ENCODE assay signal across 12 cellular contexts in genomic region chr17:57108656-57109392, GRCh38. TPM values are rescaled to one million over a fixed set of nuclear protein-coding genes. Genes with fewer than 3 reads are reported as not detected.
DNase-seq lines count a peak whose midpoint lies in the region; ATAC-seq and TF ChIP-seq lines count a peak whose summit lies in the region.
"Had no signal": no experiment of that assay in that cellular context is flagged by ENCODE, and none has a peak within 500 bp of the region (broad histone marks: within the 10 kb centered on the region; RNA-seq: fewer than 3 reads in every experiment).

No MANE protein-coding gene starts in this region.

- peaks cover 4% of the 10 kb centered on the region for H3K27me3 Mint-ChIP-seq in glutamatergic neuron (ENCODE audit: unreplicated experiment)
- H3K27me3 Mint-ChIP-seq: activated CD4-positive, alpha-beta T cell treated with anti-CD3 and anti-CD28 coated beads, Interleukin-2, amount 10 ng/mL, durations not matched to agents 24 days and 14 days; B cell had no signal

- H3K9me3 Mint-ChIP-seq in glutamatergic neuron (ENCODE audit: unreplicated experiment), result peaks cover 2% of the 10 kb centered on the region
- H3K9me3 Mint-ChIP-seq: activated CD4-positive, alpha-beta T cell treated with anti-CD3 and anti-CD28 coated beads, Interleukin-2, amount 10 ng/mL, durations not matched to agents 24 days and 14 days had no signal

- 0 out of 2 replicates have a peak overlapping the region, but pooled peaks have one; percentile 25 for H3K27ac ChIP-seq in BLaER1

- no peaks in the 10 kb centered on the region for H3K27me3 ChIP-seq in BLaER1

- H3K4me3 Mint-ChIP-seq in glutamatergic neuron (ENCODE audit: unreplicated experiment), result no peak overlapping the region
- H3K4me3 Mint-ChIP-seq: activated CD4-positive, alpha-beta T cell treated with anti-CD3 and anti-CD28 coated beads, Interleukin-2, amount 10 ng/mL, durations not matched to agents 24 days and 14 days; B cell had no signal

- no peaks in the 10 kb centered on the region for H3K9me3 ChIP-seq in BLaER1

- H3K4me1 Mint-ChIP-seq in glutamatergic neuron (ENCODE audit: low read depth, unreplicated experiment), result peaks cover 34% of the 10 kb centered on the region
- H3K4me1 Mint-ChIP-seq: B cell had no signal

- TF ChIP-seq CTCF in glutamatergic neuron (IDR thresholded peaks at IDR 0.05; ENCODE audit: partially characterized antibody, unreplicated experiment) (no peak), omental fat pad (IDR thresholded peaks at IDR 0.05) (no peak)

- peaks cover 43% of the 10 kb centered on the region for H3K4me1 ChIP-seq in BLaER1

- peaks cover 93% of the 10 kb centered on the region for H4K20me1 ChIP-seq in BLaER1

- no peak overlapping the region for H3K9ac ChIP-seq in BLaER1

- DNase-seq in NCI-H510A treated with DMSO at 0.1 percent for 48 hours (lab: John Stamatoyannopoulos, UW) (peak; percentile 34), glutamatergic neuron (peak; percentile 36), myocyte (ENCODE audit: low read depth) (peak; percentile 76), omental fat pad (ENCODE audit: low spot score) (no peak)
- no peak for DNase-seq in stimulated activated CD8-positive, alpha-beta memory T cell treated with anti-CD3 and anti-CD28 coated beads, Interleukin-4, amount 100 ng/mL, for 48 hours
- DNase-seq: activated CD4-positive, alpha-beta T cell treated with anti-CD3 and anti-CD28 coated beads, Interleukin-2, amount 10 ng/mL, durations not matched to agents 24 days and 14 days; activated gamma-delta T cell; NCI-H1930 had no signal

- H3K27ac Mint-ChIP-seq in glutamatergic neuron (ENCODE audit: unreplicated experiment), result no peak overlapping the region
- H3K27ac Mint-ChIP-seq: activated CD4-positive, alpha-beta T cell treated with anti-CD3 and anti-CD28 coated beads, Interleukin-2, amount 10 ng/mL, durations not matched to agents 24 days and 14 days; B cell had no signal

- ATAC-seq in HG03175 (IDR thresholded peaks at IDR 0.05; ENCODE audit: unreplicated experiment), result no peak
- ATAC-seq in SK-N-SH treated with all-trans-retinoic acid at 6 μM for 48 hours, result no peak
- no peak for ATAC-seq in omental fat pad (ENCODE audit: low FRiP score)

- H3K4me3 ChIP-seq in BLaER1, result no peak overlapping the region

- H3K36me3 ChIP-seq in BLaER1, result peaks cover 88% of the 10 kb centered on the region

- peaks cover 15% of the 10 kb centered on the region for H3K36me3 Mint-ChIP-seq in glutamatergic neuron (ENCODE audit: unreplicated experiment)

- H3K4me2 ChIP-seq in BLaER1, result peak overlapping the region; percentile 77; the same call in 1 of the 2 replicates

TF ChIP-seq in SK-N-SH treated with all-trans-retinoic acid at 6 μM for 48 hours, 23 proteins besides CTCF, POLR2A, EP300 and RAD21:
- TF ChIP-seq SNAI2 (CRISPR knock-in tag; IDR thresholded peaks at IDR 0.05) (no peak), CSDC2 (CRISPR knock-in tag; IDR thresholded peaks at IDR 0.05) (no peak), ARNTL (CRISPR knock-in tag; IDR thresholded peaks at IDR 0.05; ENCODE audit: borderline replicate concordance, low read depth) (no peak), PATZ1 (CRISPR knock-in tag; IDR thresholded peaks at IDR 0.05; ENCODE audit: borderline replicate concordance) (no peak), ZNF8 (CRISPR knock-in tag; IDR thresholded peaks at IDR 0.05) (no peak), BACH2 (CRISPR knock-in tag; IDR thresholded peaks at IDR 0.05; ENCODE audit: borderline replicate concordance) (no peak), ZFP30 (CRISPR knock-in tag; IDR thresholded peaks at IDR 0.05) (no peak), POU6F1 (CRISPR knock-in tag; IDR thresholded peaks at IDR 0.05; ENCODE audit: borderline replicate concordance, low read depth) (no peak), RARB (CRISPR knock-in tag; IDR thresholded peaks at IDR 0.05) (no peak), TOX (CRISPR knock-in tag; IDR thresholded peaks at IDR 0.05; ENCODE audit: borderline replicate concordance) (no peak), PPARA (CRISPR knock-in tag; IDR thresholded peaks at IDR 0.05; ENCODE audit: borderline replicate concordance) (no peak), CREB5 (CRISPR knock-in tag; IDR thresholded peaks at IDR 0.05; ENCODE audit: low read depth) (no peak), ZNF70 (CRISPR knock-in tag; IDR thresholded peaks at IDR 0.05) (no peak), ESRRG (CRISPR knock-in tag; IDR thresholded peaks at IDR 0.05) (no peak), TSHZ2 (CRISPR knock-in tag; IDR thresholded peaks at IDR 0.05) (no peak), ISL1 (CRISPR knock-in tag; IDR thresholded peaks at IDR 0.05) (no peak), ZFP3 (CRISPR knock-in tag; IDR thresholded peaks at IDR 0.05) (no peak), OSR1 (CRISPR knock-in tag; IDR thresholded peaks at IDR 0.05) (no peak), ZNF565 (CRISPR knock-in tag; conservative IDR thresholded peaks at IDR 0.05; ENCODE audit: low read depth) (no peak), ZC3H10 (CRISPR knock-in tag; IDR thresholded peaks at IDR 0.05) (no peak)

RNA-seq across cellular contexts. Expression of gene AKAP1, which starts 23.8 kb away (rescaled TPM):
- total RNA-seq in glutamatergic neuron (ENCODE audit: unreplicated experiment) (35.6 TPM), myocyte (47.4 and 49.2 TPM in 2 replicates), omental fat pad (10 to 100 TPM; 29.4 to 89.0 (median 36.1) TPM)
- polyA plus RNA-seq in myocyte (2012), result 24.1 TPM

Comparison
In these comparisons a context has a peak if more than half of its experiments do, and no peak if none do; other contexts are left out.
1. DNase-seq: peak in NCI-H510A treated with DMSO at 0.1 percent for 48 hours (single experiment), glutamatergic neuron (single experiment) and myocyte (single experiment); none in omental fat pad (single experiment) and stimulated activated CD8-positive, alpha-beta memory T cell treated with anti-CD3 and anti-CD28 coated beads, Interleukin-4, amount 100 ng/mL, for 48 hours (single experiment).